Comparison of ENCODE assay signal across 8 cellular contexts in genomic region chr17:81345211-81346089, GRCh38. TPM values are rescaled to one million over a fixed set of nuclear protein-coding genes. Genes with fewer than 3 reads are reported as not detected.
DNase-seq lines count a peak whose midpoint lies in the region; ATAC-seq and TF ChIP-seq lines count a peak whose summit lies in the region.

No MANE protein-coding gene starts in this region.

- H3K27me3 ChIP-seq in muscle layer of colon (ENCODE audit: control insufficient read depth in 1 of 2, insufficient read depth in 2 of 2, low read length in 2 of 2): no peaks in the 10 kb centered on the region
- H3K27me3 ChIP-seq in subcutaneous abdominal adipose tissue (ENCODE audit: control insufficient read depth in 5 of 5, insufficient read depth in 4 of 5, low read length in 5 of 5): no peaks in the 10 kb centered on the region

- H3K4me1 ChIP-seq in muscle layer of colon (ENCODE audit: insufficient read depth, low read length) (peaks cover 11% of the 10 kb centered on the region), subcutaneous abdominal adipose tissue (ENCODE audit: control insufficient read depth in 5 of 5, insufficient read depth in 5 of 5, low read length in 5 of 5) (peaks cover 9 to 75% (median 60%) of the 10 kb centered on the region in 5 donors)

- H3K36me3 ChIP-seq in muscle layer of colon (ENCODE audit: insufficient read depth, low read length): no peaks in the 10 kb centered on the region
- H3K36me3 ChIP-seq in subcutaneous abdominal adipose tissue (ENCODE audit: control insufficient read depth in 5 of 5, insufficient read depth in 5 of 5, low read length in 5 of 5): no peaks in the 10 kb centered on the region

- DNase-seq in NCI-H524 treated with DMSO at 0.1 percent for 48 hours (lab: John Stamatoyannopoulos, UW) (peak; percentile 40), activated T-cell treated with anti-CD3 and anti-CD28 coated beads for 48 hours (ENCODE audit: low read depth) (peak; percentile 63)

- TF ChIP-seq CTCF in C4-2B (conservative IDR thresholded peaks at IDR 0.05): no peak; the same call in 1 of the 2 replicates

- H3K27ac ChIP-seq in C4-2B: peak overlapping the region; percentile 96
- peak overlapping the region; percentile 89 for H3K27ac ChIP-seq in muscle layer of colon (ENCODE audit: low read depth, low read length)
- peak overlapping the region; percentile 96 for H3K27ac ChIP-seq in subcutaneous abdominal adipose tissue (ENCODE audit: low read depth, low read length)

- peak overlapping the region; percentile 71 to 72 for H3K4me3 ChIP-seq in muscle layer of colon (ENCODE audit: low read depth in 1 of 2, low read length in 2 of 2)
- peak overlapping the region; percentile 74 to 93 (median 90) for H3K4me3 ChIP-seq in subcutaneous abdominal adipose tissue (ENCODE audit: low read depth in 1 of 5, low read length in 5 of 5)

- ATAC-seq in GM19035 (IDR thresholded peaks at IDR 0.05; ENCODE audit: unreplicated experiment) (peak; percentile 38), HG03159 (IDR thresholded peaks at IDR 0.05; ENCODE audit: unreplicated experiment) (peak; percentile 46), esophagus mucosa (peak; percentile 70)

- H3K9me3 ChIP-seq in muscle layer of colon (ENCODE audit: low read length) (no peaks in the 10 kb centered on the region), subcutaneous abdominal adipose tissue (ENCODE audit: control insufficient read depth in 5 of 5, low read length in 5 of 5) (no peaks in the 10 kb centered on the region)

- H3K9ac ChIP-seq in muscle layer of colon (ENCODE audit: low read length) (peak overlapping the region; percentile 88), subcutaneous abdominal adipose tissue (ENCODE audit: low read length in 5 of 5) (peak overlapping the region; percentile 63 to 90 (median 79))

RNA-seq across cellular contexts. Expression of gene BAHCC1, which starts 49.8 kb away (rescaled TPM):
- 4.2 TPM for total RNA-seq in esophagus mucosa

RNA-seq across cellular contexts. Expression of gene SLC38A10, which starts 50.3 kb away (rescaled TPM):
- 24.6 TPM for total RNA-seq in esophagus mucosa

Comparison
In these comparisons a context has a peak if more than half of its experiments do, and no peak if none do; other contexts are left out.
1. Peak in every context shown above with its lines: DNase-seq, ATAC-seq, H3K4me3 ChIP-seq and H3K27ac ChIP-seq.